Comparison of ENCODE assay signal across 8 cellular contexts in the genomic region with DNA sequence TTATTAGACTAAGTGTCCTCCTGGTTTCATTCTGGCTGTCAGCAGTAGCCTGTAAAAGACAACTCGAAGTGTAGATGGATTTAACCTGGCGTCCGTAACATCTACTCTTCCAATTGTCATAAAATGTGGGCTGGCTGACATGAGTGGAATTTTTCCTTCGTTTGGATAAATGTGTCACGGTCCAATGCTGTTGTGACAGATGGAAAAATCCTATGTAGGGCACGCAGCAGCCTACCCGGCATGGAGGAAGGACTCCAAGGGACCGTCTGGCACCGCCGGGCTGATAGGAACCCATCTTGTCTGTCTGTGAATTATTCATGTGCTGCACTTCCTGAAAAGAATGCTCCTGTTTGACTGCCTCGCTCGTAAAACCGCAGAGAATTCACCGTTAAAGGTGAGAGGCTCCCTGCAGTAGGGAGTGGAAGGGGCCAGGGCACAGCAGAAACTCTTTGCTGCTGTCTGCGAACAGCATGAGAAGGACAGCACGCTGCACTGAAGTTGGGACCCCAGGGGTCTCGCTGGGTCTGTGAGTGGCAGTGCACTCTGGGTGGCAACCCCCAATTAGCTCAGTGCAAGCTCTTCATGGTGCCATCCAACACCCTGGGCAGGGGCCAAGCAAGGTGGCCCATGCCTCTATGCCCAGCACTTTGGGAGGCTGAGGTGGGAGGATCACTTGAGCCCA. TPM values are rescaled to one million over a fixed set of nuclear protein-coding genes. Genes with fewer than 3 reads are reported as not detected.
DNase-seq lines count a peak whose midpoint lies in the region; ATAC-seq and TF ChIP-seq lines count a peak whose summit lies in the region.

No MANE protein-coding gene starts in this region.

- WGBS in SK-N-SH (ENCODE audit: low lambda C conversion rate) = 83% methylated on average over 15 of the region's 17 CpGs

- H3K4me2 ChIP-seq in OCI-LY7 (ENCODE audit: low read length) = peak overlapping the region; percentile 75
- no peak overlapping the region for H3K4me2 ChIP-seq in SK-N-SH

- peaks cover 45% of the 10 kb centered on the region for H3K79me2 ChIP-seq in OCI-LY7 (ENCODE audit: insufficient read depth, low read depth, low read length)
- H3K79me2 ChIP-seq in SK-N-SH (ENCODE audit: insufficient read depth) = peaks cover 32% of the 10 kb centered on the region

- no peak overlapping the region for H3K9ac ChIP-seq in SK-N-SH

- peak overlapping the region; percentile 98 for H3K27ac ChIP-seq in CD4-positive, CD25-positive, alpha-beta regulatory T cell (ENCODE audit: insufficient read depth, low read length, poor library complexity, severe bottlenecking)
- H3K27ac ChIP-seq in OCI-LY7 (ENCODE audit: low read depth, low read length, poor library complexity, severe bottlenecking) (peak overlapping the region; percentile 94), lower lobe of right lung (peak overlapping the region; percentile 79), SK-N-SH (ENCODE audit: low read depth in 2 of 2, low read length in 1 of 2) (peak overlapping the region in 1 of 2 experiments; percentile 3; a peak in 2 of 4 replicates)

- H3K9me3 ChIP-seq in CD4-positive, CD25-positive, alpha-beta regulatory T cell (ENCODE audit: control insufficient read depth in 2 of 2, low read length in 2 of 2) = no peaks in the 10 kb centered on the region
- no peaks in the 10 kb centered on the region for H3K9me3 ChIP-seq in OCI-LY7 (ENCODE audit: low read length)
- H3K9me3 ChIP-seq in lower lobe of right lung = no peaks in the 10 kb centered on the region
- no peaks in the 10 kb centered on the region for H3K9me3 ChIP-seq in SK-N-SH

- H3K9me2 ChIP-seq in OCI-LY7 (ENCODE audit: insufficient read depth, low read length) = no peaks in the 10 kb centered on the region
- no peaks in the 10 kb centered on the region for H3K9me2 ChIP-seq in SK-N-SH

- H2AFZ ChIP-seq in OCI-LY7 (ENCODE audit: low read length) (no peak overlapping the region; the same call in 1 of the 2 replicates), SK-N-SH (ENCODE audit: low read depth) (no peak overlapping the region)

- BruUV-seq in OCI-LY7 (replicated peaks; lab: Mats Ljungman, UMichigan) = TSS peak; percentile 66

- H3K9me3 Mint-ChIP-seq in CD4-positive, CD25-positive, alpha-beta regulatory T cell = no peaks in the 10 kb centered on the region
- no peaks in the 10 kb centered on the region for H3K9me3 Mint-ChIP-seq in activated naive CD4-positive, alpha-beta T cell treated with anti-CD3 and anti-CD28 coated beads, Interleukin-2, amount 10 ng/mL, durations not matched to agents 7 days and 5 days
- H3K9me3 Mint-ChIP-seq in stimulated activated naive CD8-positive, alpha-beta T cell treated with anti-CD3 and anti-CD28 coated beads, Interleukin-15, amount 100 ng/mL, for 72 hours = no peaks in the 10 kb centered on the region

- intact Hi-C loops in OCI-LY7 (cut with micrococcal nuclease; ENCODE audit: unreplicated experiment) (loop anchor here (5.0 kb wide), 1 partner anchor 574 kb away; no protein-coding TSS in a partner anchor), lower lobe of right lung (cut with DNase I) (no loop called here)

- TF ChIP-seq EP300 in SK-N-SH (IDR thresholded peaks at IDR 0.05; ENCODE audit: borderline replicate concordance in 1 of 2, low read depth in 1 of 2, low read length in 1 of 2) = no peak

- H4K20me1 ChIP-seq in OCI-LY7 (ENCODE audit: insufficient read depth, low read length) = no peaks in the 10 kb centered on the region
- H4K20me1 ChIP-seq in SK-N-SH (ENCODE audit: insufficient read depth) = no peaks in the 10 kb centered on the region

- H3K27me3 Mint-ChIP-seq in CD4-positive, CD25-positive, alpha-beta regulatory T cell = peaks cover 5% of the 10 kb centered on the region
- no peaks in the 10 kb centered on the region for H3K27me3 Mint-ChIP-seq in activated naive CD4-positive, alpha-beta T cell treated with anti-CD3 and anti-CD28 coated beads, Interleukin-2, amount 10 ng/mL, durations not matched to agents 7 days and 5 days
- H3K27me3 Mint-ChIP-seq in stimulated activated naive CD8-positive, alpha-beta T cell treated with anti-CD3 and anti-CD28 coated beads, Interleukin-15, amount 100 ng/mL, for 72 hours = no peaks in the 10 kb centered on the region

- peaks cover 68% of the 10 kb centered on the region for H3K4me1 ChIP-seq in CD4-positive, CD25-positive, alpha-beta regulatory T cell (ENCODE audit: control insufficient read depth, insufficient read depth, low read length, poor library complexity, severe bottlenecking)
- H3K4me1 ChIP-seq in OCI-LY7 (ENCODE audit: insufficient read depth, low read length, poor library complexity, severe bottlenecking) (peaks cover 82% of the 10 kb centered on the region), lower lobe of right lung (peaks cover 37% of the 10 kb centered on the region), SK-N-SH (ENCODE audit: control insufficient read depth in 1 of 2, insufficient read depth in 2 of 2, low read depth in 1 of 2, low read length in 1 of 2) (peaks cover 8 to 11% of the 10 kb centered on the region in 2 experiments; a peak in 2 of 4 replicates)

- H3K4me3 Mint-ChIP-seq in CD4-positive, CD25-positive, alpha-beta regulatory T cell = peak overlapping the region; percentile 85 to 95 (median 90)
- H3K4me3 Mint-ChIP-seq in activated naive CD4-positive, alpha-beta T cell treated with anti-CD3 and anti-CD28 coated beads, Interleukin-2, amount 10 ng/mL, durations not matched to agents 7 days and 5 days = peak overlapping the region; percentile 71
- H3K4me3 Mint-ChIP-seq in stimulated activated naive CD8-positive, alpha-beta T cell treated with anti-CD3 and anti-CD28 coated beads, Interleukin-15, amount 100 ng/mL, for 72 hours = peak overlapping the region; percentile 67 to 82

- POLR2A ChIA-PET in OCI-LY7 (lab: Charles Lee) (interaction anchor here (0.9 to 6.2 kb wide), 2 partner anchors 12 to 27 kb away, joined by 5 to 66 read pairs; no protein-coding TSS in a partner anchor), SK-N-SH (lab: Yijun Ruan, JAX) (no interaction called here)

- TF ChIP-seq CTCF in OCI-LY7 (conservative IDR thresholded peaks at IDR 0.05; ENCODE audit: low read length) = no peak
- no peak for TF ChIP-seq CTCF in lower lobe of right lung (IDR thresholded peaks at IDR 0.05)
- no peak for TF ChIP-seq CTCF in SK-N-SH (IDR thresholded peaks at IDR 0.05)

- H3K4me1 Mint-ChIP-seq in CD4-positive, CD25-positive, alpha-beta regulatory T cell = peaks cover 10 to 74% (median 39%) of the 10 kb centered on the region in 4 donors
- peaks cover 86% of the 10 kb centered on the region for H3K4me1 Mint-ChIP-seq in activated naive CD4-positive, alpha-beta T cell treated with anti-CD3 and anti-CD28 coated beads, Interleukin-2, amount 10 ng/mL, durations not matched to agents 7 days and 5 days
- H3K4me1 Mint-ChIP-seq in stimulated activated naive CD8-positive, alpha-beta T cell treated with anti-CD3 and anti-CD28 coated beads, Interleukin-15, amount 100 ng/mL, for 72 hours = peaks cover 87% of the 10 kb centered on the region

- H3K36me3 ChIP-seq in CD4-positive, CD25-positive, alpha-beta regulatory T cell (ENCODE audit: control insufficient read depth, insufficient read depth, low read length) = no peaks in the 10 kb centered on the region
- H3K36me3 ChIP-seq in OCI-LY7 (ENCODE audit: insufficient read depth, low read length) (peaks cover 44% of the 10 kb centered on the region), lower lobe of right lung (no peaks in the 10 kb centered on the region), SK-N-SH (replicated peaks in 1 of 2; ENCODE audit: control insufficient read depth in 1 of 2, insufficient read depth in 2 of 2, low read length in 1 of 2) (peaks cover 3 to 12% of the 10 kb centered on the region in 2 experiments)

- CTCF ChIA-PET in OCI-LY7 (lab: Charles Lee; ENCODE audit: unreplicated experiment) (interaction anchor here (1.2 kb wide), 1 partner anchor 13 kb away, joined by 4 read pairs; no protein-coding TSS in a partner anchor), SK-N-SH (lab: Yijun Ruan, JAX) (interaction anchor here (1.4 to 2.1 kb wide), 2 partner anchors 19 to 27 kb away, joined by 5 to 9 read pairs; no protein-coding TSS in a partner anchor)
- CTCF ChIA-PET in activated naive CD4-positive, alpha-beta T cell treated with anti-CD3 and anti-CD28 coated beads, Interleukin-2, amount 10 ng/mL, durations not matched to agents 7 days and 5 days (lab: Charles Lee) = interaction anchor here (1.0 to 4.6 kb wide), 3 partner anchors 16 to 27 kb away, joined by 3 to 27 read pairs (median 17); no protein-coding TSS in a partner anchor

- no peaks in the 10 kb centered on the region for H3K27me3 ChIP-seq in CD4-positive, CD25-positive, alpha-beta regulatory T cell (ENCODE audit: control insufficient read depth, insufficient read depth, low read length)
- H3K27me3 ChIP-seq in lower lobe of right lung (ENCODE audit: low read depth) = no peaks in the 10 kb centered on the region
- H3K27me3 ChIP-seq in SK-N-SH (ENCODE audit: insufficient read depth) = no peaks in the 10 kb centered on the region

- H3K27ac Mint-ChIP-seq in CD4-positive, CD25-positive, alpha-beta regulatory T cell = peak overlapping the region; percentile 95 to 100 (median 98)
- H3K27ac Mint-ChIP-seq in activated naive CD4-positive, alpha-beta T cell treated with anti-CD3 and anti-CD28 coated beads, Interleukin-2, amount 10 ng/mL, durations not matched to agents 7 days and 5 days = peak overlapping the region; percentile 98
- peak overlapping the region; percentile 80 to 93 for H3K27ac Mint-ChIP-seq in stimulated activated naive CD8-positive, alpha-beta T cell treated with anti-CD3 and anti-CD28 coated beads, Interleukin-15, amount 100 ng/mL, for 72 hours

- ATAC-seq in CD4-positive, CD25-positive, alpha-beta regulatory T cell (ENCODE audit: low read depth in 2 of 2) = peak; percentile 26 to 38
- ATAC-seq in GM21786 (IDR thresholded peaks at IDR 0.05; ENCODE audit: unreplicated experiment) (peak; percentile 35), lower lobe of right lung (no peak), HG03457 (IDR thresholded peaks at IDR 0.05; ENCODE audit: unreplicated experiment) (no peak)
- peak; percentile 46 for ATAC-seq in stimulated activated naive CD8-positive, alpha-beta T cell treated with anti-CD3 and anti-CD28 coated beads, Interleukin-15, amount 100 ng/mL, for 72 hours

- H3K36me3 Mint-ChIP-seq in CD4-positive, CD25-positive, alpha-beta regulatory T cell = no peaks in the 10 kb centered on the region
- peaks cover 29% of the 10 kb centered on the region for H3K36me3 Mint-ChIP-seq in activated naive CD4-positive, alpha-beta T cell treated with anti-CD3 and anti-CD28 coated beads, Interleukin-2, amount 10 ng/mL, durations not matched to agents 7 days and 5 days

- peak; percentile 52 to 71 (median 52) for DNase-seq in CD4-positive, CD25-positive, alpha-beta regulatory T cell
- DNase-seq in OCI-LY7 (ENCODE audit: low spot score) (peak; percentile 84), lower lobe of right lung (no peak), SK-N-SH (no peak)
- DNase-seq in activated naive CD4-positive, alpha-beta T cell treated with anti-CD3 and anti-CD28 coated beads, Interleukin-2, amount 10 ng/mL, durations not matched to agents 7 days and 5 days = peak; percentile 71
- DNase-seq in stimulated activated naive CD8-positive, alpha-beta T cell treated with anti-CD3 and anti-CD28 coated beads, Interleukin-15, amount 100 ng/mL, for 72 hours = peak; percentile 34 to 59

- peaks cover 18% of the 10 kb centered on the region for H3F3A ChIP-seq in SK-N-SH (replicated peaks; ENCODE audit: insufficient read depth)

- peak overlapping the region; percentile 66 for H3K4me3 ChIP-seq in CD4-positive, CD25-positive, alpha-beta regulatory T cell (ENCODE audit: low read depth, low read length)
- H3K4me3 ChIP-seq in OCI-LY7 (ENCODE audit: low read depth, low read length, poor library complexity, severe bottlenecking) (peak overlapping the region; percentile 80), lower lobe of right lung (no peak overlapping the region), SK-N-SH (ENCODE audit: low read depth in 2 of 2, low read length in 1 of 2) (no peak overlapping the region)

- TF ChIP-seq RAD21 in SK-N-SH (IDR thresholded peaks at IDR 0.05; ENCODE audit: low read length) = no peak

RNA-seq across cellular contexts. Expression of a gene that starts 1.6 kb away (rescaled TPM):
- total RNA-seq in CD4-positive, CD25-positive, alpha-beta regulatory T cell = 14.6 TPM
- polyA plus RNA-seq in CD4-positive, CD25-positive, alpha-beta regulatory T cell = 10 to 100 TPM; 15.8 to 26.6 (median 17.7) TPM
- total RNA-seq in OCI-LY7 (2014; rRNA removed; shearing (Covaris generic)) = 130 and 149 TPM in 2 replicates
- 230 and 263 TPM in 2 replicates for total RNA-seq in OCI-LY7 (2022)
- 29.7 TPM for total RNA-seq in lower lobe of right lung
- 78.7 and 85.8 TPM in 2 replicates for polyA plus RNA-seq in SK-N-SH (2012; rRNA removed)
- polyA plus RNA-seq in SK-N-SH (2012; cell fraction: cytosol; rRNA removed) = 45.2 and 61.9 TPM in 2 replicates
- 38.0 and 52.2 TPM in 2 replicates for polyA plus RNA-seq in SK-N-SH (2012; cell fraction: nucleus; rRNA removed)

RNA-seq across cellular contexts. Expression of a gene that starts 32.9 kb away (rescaled TPM):
- total RNA-seq in CD4-positive, CD25-positive, alpha-beta regulatory T cell = 7.4 TPM
- polyA plus RNA-seq in CD4-positive, CD25-positive, alpha-beta regulatory T cell = 10 to 100 TPM; 18.4 to 20.6 (median 19.4) TPM
- total RNA-seq in OCI-LY7 (2014; rRNA removed; shearing (Covaris generic)) = 17.5 and 23.6 TPM in 2 replicates
- 12.1 and 13.3 TPM in 2 replicates for total RNA-seq in OCI-LY7 (2022)
- total RNA-seq in lower lobe of right lung = 10.6 TPM
- 13.7 and 18.1 TPM in 2 replicates for polyA plus RNA-seq in SK-N-SH (2012; rRNA removed)
- 7.6 and 13.8 TPM in 2 replicates for polyA plus RNA-seq in SK-N-SH (2012; cell fraction: cytosol; rRNA removed)
- polyA plus RNA-seq in SK-N-SH (2012; cell fraction: nucleus; rRNA removed) = 6.0 and 10.8 TPM in 2 replicates

RNA-seq across cellular contexts. Expression of a gene that starts 33.0 kb away (rescaled TPM):
- 12.9 TPM for total RNA-seq in CD4-positive, CD25-positive, alpha-beta regulatory T cell
- 10 to 100 TPM; 12.4 to 15.3 (median 13.7) TPM for polyA plus RNA-seq in CD4-positive, CD25-positive, alpha-beta regulatory T cell
- total RNA-seq in OCI-LY7 (2014; rRNA removed; shearing (Covaris generic)) = 63.1 and 68.2 TPM in 2 replicates
- total RNA-seq in OCI-LY7 (2022) (37.7 and 39.1 TPM in 2 replicates), lower lobe of right lung (19.2 TPM)
- polyA plus RNA-seq in SK-N-SH (2012; rRNA removed) = 44.9 and 53.2 TPM in 2 replicates
- 21.1 and 32.5 TPM in 2 replicates for polyA plus RNA-seq in SK-N-SH (2012; cell fraction: cytosol; rRNA removed)
- 89.9 and 156 TPM in 2 replicates for polyA plus RNA-seq in SK-N-SH (2012; cell fraction: nucleus; rRNA removed)

RNA-seq across cellular contexts. Expression of a gene that starts 35.6 kb away (rescaled TPM):
- total RNA-seq in CD4-positive, CD25-positive, alpha-beta regulatory T cell = 47.7 TPM
- polyA plus RNA-seq in CD4-positive, CD25-positive, alpha-beta regulatory T cell = 10 to 100 TPM; 12.3 to 15.5 (median 14.8) TPM
- total RNA-seq in OCI-LY7 (2014; rRNA removed; shearing (Covaris generic)) = 47.1 and 60.7 TPM in 2 replicates
- 42.5 and 48.2 TPM in 2 replicates for total RNA-seq in OCI-LY7 (2022)
- 20.3 TPM for total RNA-seq in lower lobe of right lung
- polyA plus RNA-seq in SK-N-SH (2012; rRNA removed) = 41.2 and 55.0 TPM in 2 replicates
- polyA plus RNA-seq in SK-N-SH (2012; cell fraction: cytosol; rRNA removed) = 27.2 and 30.5 TPM in 2 replicates
- polyA plus RNA-seq in SK-N-SH (2012; cell fraction: nucleus; rRNA removed) = 216 and 262 TPM in 2 replicates

RNA-seq across cellular contexts. Expression of a gene that starts 47.0 kb away (rescaled TPM):
- 39.1 TPM for total RNA-seq in CD4-positive, CD25-positive, alpha-beta regulatory T cell
- polyA plus RNA-seq in CD4-positive, CD25-positive, alpha-beta regulatory T cell = 100 to 1,000 TPM in 3 of 4 donors, 10 to 100 TPM in 1; 73.9 to 109 (median 104) TPM
- 58.1 and 62.4 TPM in 2 replicates for total RNA-seq in OCI-LY7 (2014; rRNA removed; shearing (Covaris generic))
- total RNA-seq in OCI-LY7 (2022) = 62.9 and 68.6 TPM in 2 replicates
- 37.9 TPM for total RNA-seq in lower lobe of right lung
- 290 and 299 TPM in 2 replicates for polyA plus RNA-seq in SK-N-SH (2012; rRNA removed)
- 218 and 258 TPM in 2 replicates for polyA plus RNA-seq in SK-N-SH (2012; cell fraction: cytosol; rRNA removed)
- polyA plus RNA-seq in SK-N-SH (2012; cell fraction: nucleus; rRNA removed) = 70.9 and 86.9 TPM in 2 replicates

Comparison
In these comparisons a context has a peak if more than half of its experiments do, and no peak if none do; other contexts are left out.
1. ATAC-seq: peak in CD4-positive, CD25-positive, alpha-beta regulatory T cell (2 of 2), GM21786 (single experiment) and stimulated activated naive CD8-positive, alpha-beta T cell treated with anti-CD3 and anti-CD28 coated beads, Interleukin-15, amount 100 ng/mL, for 72 hours (single experiment); none in lower lobe of right lung (0 of 2) and HG03457 (single experiment).
2. DNase-seq: peak in CD4-positive, CD25-positive, alpha-beta regulatory T cell (3 of 3), OCI-LY7 (single experiment), activated naive CD4-positive, alpha-beta T cell treated with anti-CD3 and anti-CD28 coated beads, Interleukin-2, amount 10 ng/mL, durations not matched to agents 7 days and 5 days (single experiment) and stimulated activated naive CD8-positive, alpha-beta T cell treated with anti-CD3 and anti-CD28 coated beads, Interleukin-15, amount 100 ng/mL, for 72 hours (2 of 2); none in lower lobe of right lung (single experiment) and SK-N-SH (single experiment).
3. H3K4me3 ChIP-seq: peak in CD4-positive, CD25-positive, alpha-beta regulatory T cell (single experiment) and OCI-LY7 (single experiment); none in lower lobe of right lung (single experiment) and SK-N-SH (0 of 2).
4. Peak in every context shown above with its lines, with median percentiles within 50 percentile points of each other: H3K27ac Mint-ChIP-seq and H3K4me3 Mint-ChIP-seq.